Comparison of ENCODE assay signal across 1 cellular context in genomic region chr4:77734928-77735327, GRCh38.
TF ChIP-seq lines count a peak whose summit lies in the region.

No MANE protein-coding gene starts in this region.

TF ChIP-seq in WTC11, 78 proteins besides CTCF, POLR2A, EP300 and RAD21 (continued from another document):
- TF ChIP-seq MLX (CRISPR knock-in tag; IDR thresholded peaks at IDR 0.05) = no peak
